Comparison of ENCODE assay signal across 23 cellular contexts in the genomic region with DNA sequence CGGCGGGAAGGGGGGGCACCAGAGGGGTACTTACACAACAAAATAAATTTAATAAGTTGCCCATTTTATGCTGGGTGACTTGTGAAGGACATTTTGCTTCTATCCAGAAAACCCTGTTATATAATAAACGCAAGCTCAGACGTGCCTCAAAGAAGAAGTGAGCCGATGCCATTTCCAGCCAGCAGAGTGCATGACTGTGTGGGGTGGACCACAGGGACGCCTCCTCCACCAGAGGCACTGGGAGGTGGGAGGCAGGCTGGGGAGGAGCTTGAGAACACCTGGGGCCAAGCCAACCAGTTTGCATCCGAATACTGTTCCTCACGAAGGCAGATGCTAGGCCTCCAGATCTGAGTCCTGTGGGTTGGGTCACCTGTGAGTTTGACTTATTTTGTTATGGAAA.
DNase-seq lines count a peak whose midpoint lies in the region; ATAC-seq and TF ChIP-seq lines count a peak whose summit lies in the region.
"Had no signal": no experiment of that assay in that cellular context is flagged by ENCODE, and none has a peak within 500 bp of the region (broad histone marks: within the 10 kb centered on the region; RNA-seq: fewer than 3 reads in every experiment).

No MANE protein-coding gene starts in this region.

- DNase-seq in GM06990 (ENCODE audit: extremely low read depth, insufficient read length) (no peak), MV-4-11 (lab: John Stamatoyannopoulos, UW) (peak; percentile 1), germinal center (ENCODE audit: low spot score) (peak; percentile 90), mucosa of gallbladder (ENCODE audit: low spot score) (no peak), HEK293T (ENCODE audit: extremely low spot score) (no peak)
- no peak for DNase-seq in activated CD4-positive, alpha-beta T cell treated with anti-CD3 and anti-CD28 coated beads, Interleukin-2, amount 50 U/mL, for 48 hours
- DNase-seq in activated CD4-positive, alpha-beta T cell treated with anti-CD3 and anti-CD28 coated beads for 1 hour, result no peak
- DNase-seq: activated naive CD4-positive, alpha-beta T cell; activated T-cell treated with anti-CD3 and anti-CD28 coated beads for 4 hours; CD4-positive, alpha-beta T cell; DMS79; effector memory CD4-positive, alpha-beta T cell; head of caudate nucleus; KG1; mesenchymal stem cell; NCI-H1092 treated with DMSO at 0.1 percent for 48 hours; nephron progenitor cell; posterior cingulate gyrus; stimulated activated CD4-positive, alpha-beta T cell treated with anti-CD3 and anti-CD28 coated beads, Interleukin-4, amount 100 ng/mL, for 1 hour; SW 1271 had no signal

- ATAC-seq in GM19351 (IDR thresholded peaks at IDR 0.05; ENCODE audit: unreplicated experiment), result peak; percentile 97

- peak; percentile 46 for TF ChIP-seq CTCF in GM06990 (IDR thresholded peaks at IDR 0.05; ENCODE audit: insufficient read depth, low read length, poor library complexity, severe bottlenecking)

- H3K27me3 ChIP-seq in GM06990 (replicated peaks; ENCODE audit: control insufficient read depth, insufficient read depth, low read length), result no peaks in the 10 kb centered on the region
- H3K27me3 ChIP-seq: ascending aorta, vagina had no signal

- POLR2A ChIA-PET in HEK293T (lab: Yijun Ruan, JAX), result interaction anchor here (0.6 kb wide), 1 partner anchor 897 kb away, joined by 3 read pairs; no protein-coding TSS in a partner anchor

- CTCF ChIA-PET in HEK293T (lab: Yijun Ruan, JAX), result interaction anchor here (0.9 kb wide), 1 partner anchor 15 kb away, joined by 3 read pairs; no protein-coding TSS in a partner anchor

- H3K36me3 ChIP-seq in GM06990 (ENCODE audit: control insufficient read depth, insufficient read depth, low read length), result no peaks in the 10 kb centered on the region
- H3K36me3 ChIP-seq: ascending aorta, vagina had no signal

- no peak overlapping the region for H3K4me3 ChIP-seq in GM06990 (replicated peaks; ENCODE audit: low read depth, low read length)
- H3K4me3 ChIP-seq: ascending aorta, vagina had no signal

TF ChIP-seq in HEK293T, 16 proteins besides CTCF, POLR2A, EP300 and RAD21:
- TF ChIP-seq FOXK2 (IDR thresholded peaks at IDR 0.05), result no peak
- TF ChIP-seq, protein P1, sequence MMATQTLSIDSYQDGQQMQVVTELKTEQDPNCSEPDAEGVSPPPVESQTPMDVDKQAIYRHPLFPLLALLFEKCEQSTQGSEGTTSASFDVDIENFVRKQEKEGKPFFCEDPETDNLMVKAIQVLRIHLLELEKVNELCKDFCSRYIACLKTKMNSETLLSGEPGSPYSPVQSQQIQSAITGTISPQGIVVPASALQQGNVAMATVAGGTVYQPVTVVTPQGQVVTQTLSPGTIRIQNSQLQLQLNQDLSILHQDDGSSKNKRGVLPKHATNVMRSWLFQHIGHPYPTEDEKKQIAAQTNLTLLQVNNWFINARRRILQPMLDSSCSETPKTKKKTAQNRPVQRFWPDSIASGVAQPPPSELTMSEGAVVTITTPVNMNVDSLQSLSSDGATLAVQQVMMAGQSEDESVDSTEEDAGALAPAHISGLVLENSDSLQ (IDR thresholded peaks at IDR 0.05), result no peak
- no peak for TF ChIP-seq ELF4 (IDR thresholded peaks at IDR 0.05)
- no peak for TF ChIP-seq BHLHE40 (IDR thresholded peaks at IDR 0.05; ENCODE audit: borderline replicate concordance)
- no peak for TF ChIP-seq ZNF384 (IDR thresholded peaks at IDR 0.05)
- no peak for TF ChIP-seq SP1 (IDR thresholded peaks at IDR 0.05)
- no peak for TF ChIP-seq SUZ12 (IDR thresholded peaks at IDR 0.05)
- TF ChIP-seq FOXA1 (IDR thresholded peaks at IDR 0.05), result no peak
- TF ChIP-seq ARNT (IDR thresholded peaks at IDR 0.05), result no peak
- no peak for TF ChIP-seq NFRKB (IDR thresholded peaks at IDR 0.05)
- TF ChIP-seq LEF1 (IDR thresholded peaks at IDR 0.05; ENCODE audit: borderline replicate concordance), result no peak
- no peak for TF ChIP-seq L3MBTL2 (conservative IDR thresholded peaks at IDR 0.05)
- no peak for TF ChIP-seq CTBP1 (IDR thresholded peaks at IDR 0.05; ENCODE audit: borderline replicate concordance)
- no peak for TF ChIP-seq TARDBP (IDR thresholded peaks at IDR 0.05)
- no peak for TF ChIP-seq FOXM1 (IDR thresholded peaks at IDR 0.05; ENCODE audit: borderline replicate concordance)
- no peak for TF ChIP-seq HDGF (IDR thresholded peaks at IDR 0.05; ENCODE audit: borderline replicate concordance)

Comparison
In these comparisons a context has a peak if more than half of its experiments do, and no peak if none do; other contexts are left out.
1. DNase-seq: peak in MV-4-11 (single experiment) and germinal center (single experiment); none in GM06990 (single experiment), mucosa of gallbladder (single experiment), HEK293T (single experiment), activated CD4-positive, alpha-beta T cell treated with anti-CD3 and anti-CD28 coated beads, Interleukin-2, amount 50 U/mL, for 48 hours (0 of 2) and activated CD4-positive, alpha-beta T cell treated with anti-CD3 and anti-CD28 coated beads for 1 hour (single experiment).